ENCODE assay signal across 1 cellular context in the genomic region with DNA sequence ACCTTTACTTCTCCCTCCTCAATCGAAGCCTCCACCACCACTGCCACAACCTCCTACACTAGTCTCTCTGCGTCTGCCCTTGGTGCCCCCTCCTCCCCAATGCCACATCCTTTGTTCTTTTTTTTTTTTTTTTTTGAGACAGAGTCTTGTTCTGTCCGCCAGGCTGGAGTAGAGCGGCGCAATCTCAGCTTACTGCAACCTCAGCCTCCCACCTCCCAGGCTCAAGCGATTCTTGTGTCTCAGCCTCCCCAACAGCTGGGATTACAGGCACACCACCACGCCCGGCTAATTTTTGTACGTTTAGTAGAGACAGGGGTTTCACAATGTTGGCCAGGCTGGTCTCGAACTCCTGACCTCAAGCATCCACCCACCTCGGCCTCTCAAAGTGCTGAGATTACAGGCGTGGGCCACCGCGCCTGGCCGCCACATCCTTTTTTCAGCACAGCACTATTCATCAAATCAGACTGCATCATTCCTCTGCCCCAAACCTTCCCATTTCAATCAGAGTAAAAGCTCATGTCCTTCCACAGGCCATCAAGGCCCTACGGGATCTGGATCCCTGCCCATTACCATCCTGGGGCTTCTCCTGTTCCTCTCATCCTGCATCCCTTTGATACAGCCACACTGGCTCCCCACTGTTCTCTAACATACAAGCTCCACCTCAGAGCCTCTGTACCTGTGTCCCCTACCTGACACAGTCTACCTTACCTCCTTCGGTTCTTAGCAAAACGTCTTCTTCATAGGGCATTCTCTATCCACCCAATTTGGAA.
A peak's percentile ranks its signal among the peaks of the same experiment; 100 is the strongest.
TF ChIP-seq lines count a peak whose summit lies in the region.

No MANE protein-coding gene starts in this region.

TF ChIP-seq in HepG2, 621 proteins besides CTCF, POLR2A, EP300 and RAD21:
- TF ChIP-seq, protein P1, sequence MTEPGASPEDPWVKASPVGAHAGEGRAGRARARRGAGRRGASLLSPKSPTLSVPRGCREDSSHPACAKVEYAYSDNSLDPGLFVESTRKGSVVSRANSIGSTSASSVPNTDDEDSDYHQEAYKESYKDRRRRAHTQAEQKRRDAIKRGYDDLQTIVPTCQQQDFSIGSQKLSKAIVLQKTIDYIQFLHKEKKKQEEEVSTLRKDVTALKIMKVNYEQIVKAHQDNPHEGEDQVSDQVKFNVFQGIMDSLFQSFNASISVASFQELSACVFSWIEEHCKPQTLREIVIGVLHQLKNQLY (CRISPR knock-in tag; IDR thresholded peaks at IDR 0.05), result no peak
- TF ChIP-seq ZBTB38 (CRISPR knock-in tag; IDR thresholded peaks at IDR 0.05) (peak; percentile 35; the same call in 1 of the 2 replicates), ZNF274 (CRISPR knock-in tag; IDR thresholded peaks at IDR 0.05) (peak; percentile 32; the same call in 1 of the 2 replicates), ZIK1 (CRISPR knock-in tag; IDR thresholded peaks at IDR 0.05; ENCODE audit: borderline replicate concordance, low read depth) (no peak), RBM39 (IDR thresholded peaks at IDR 0.05; ENCODE audit: low read depth, low read length, poor library complexity, severe bottlenecking) (no peak), ZNF136 (CRISPR knock-in tag; IDR thresholded peaks at IDR 0.05; ENCODE audit: low read depth) (0 out of 2 replicates have a peak, but pooled peaks have one; percentile 50)
- TF ChIP-seq, protein P2, sequence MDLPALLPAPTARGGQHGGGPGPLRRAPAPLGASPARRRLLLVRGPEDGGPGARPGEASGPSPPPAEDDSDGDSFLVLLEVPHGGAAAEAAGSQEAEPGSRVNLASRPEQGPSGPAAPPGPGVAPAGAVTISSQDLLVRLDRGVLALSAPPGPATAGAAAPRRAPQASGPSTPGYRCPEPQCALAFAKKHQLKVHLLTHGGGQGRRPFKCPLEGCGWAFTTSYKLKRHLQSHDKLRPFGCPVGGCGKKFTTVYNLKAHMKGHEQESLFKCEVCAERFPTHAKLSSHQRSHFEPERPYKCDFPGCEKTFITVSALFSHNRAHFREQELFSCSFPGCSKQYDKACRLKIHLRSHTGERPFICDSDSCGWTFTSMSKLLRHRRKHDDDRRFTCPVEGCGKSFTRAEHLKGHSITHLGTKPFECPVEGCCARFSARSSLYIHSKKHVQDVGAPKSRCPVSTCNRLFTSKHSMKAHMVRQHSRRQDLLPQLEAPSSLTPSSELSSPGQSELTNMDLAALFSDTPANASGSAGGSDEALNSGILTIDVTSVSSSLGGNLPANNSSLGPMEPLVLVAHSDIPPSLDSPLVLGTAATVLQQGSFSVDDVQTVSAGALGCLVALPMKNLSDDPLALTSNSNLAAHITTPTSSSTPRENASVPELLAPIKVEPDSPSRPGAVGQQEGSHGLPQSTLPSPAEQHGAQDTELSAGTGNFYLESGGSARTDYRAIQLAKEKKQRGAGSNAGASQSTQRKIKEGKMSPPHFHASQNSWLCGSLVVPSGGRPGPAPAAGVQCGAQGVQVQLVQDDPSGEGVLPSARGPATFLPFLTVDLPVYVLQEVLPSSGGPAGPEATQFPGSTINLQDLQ (CRISPR knock-in tag; IDR thresholded peaks at IDR 0.05), result no peak
- TF ChIP-seq, protein P3, sequence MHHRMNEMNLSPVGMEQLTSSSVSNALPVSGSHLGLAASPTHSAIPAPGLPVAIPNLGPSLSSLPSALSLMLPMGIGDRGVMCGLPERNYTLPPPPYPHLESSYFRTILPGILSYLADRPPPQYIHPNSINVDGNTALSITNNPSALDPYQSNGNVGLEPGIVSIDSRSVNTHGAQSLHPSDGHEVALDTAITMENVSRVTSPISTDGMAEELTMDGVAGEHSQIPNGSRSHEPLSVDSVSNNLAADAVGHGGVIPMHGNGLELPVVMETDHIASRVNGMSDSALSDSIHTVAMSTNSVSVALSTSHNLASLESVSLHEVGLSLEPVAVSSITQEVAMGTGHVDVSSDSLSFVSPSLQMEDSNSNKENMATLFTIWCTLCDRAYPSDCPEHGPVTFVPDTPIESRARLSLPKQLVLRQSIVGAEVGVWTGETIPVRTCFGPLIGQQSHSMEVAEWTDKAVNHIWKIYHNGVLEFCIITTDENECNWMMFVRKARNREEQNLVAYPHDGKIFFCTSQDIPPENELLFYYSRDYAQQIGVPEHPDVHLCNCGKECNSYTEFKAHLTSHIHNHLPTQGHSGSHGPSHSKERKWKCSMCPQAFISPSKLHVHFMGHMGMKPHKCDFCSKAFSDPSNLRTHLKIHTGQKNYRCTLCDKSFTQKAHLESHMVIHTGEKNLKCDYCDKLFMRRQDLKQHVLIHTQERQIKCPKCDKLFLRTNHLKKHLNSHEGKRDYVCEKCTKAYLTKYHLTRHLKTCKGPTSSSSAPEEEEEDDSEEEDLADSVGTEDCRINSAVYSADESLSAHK (CRISPR knock-in tag; IDR thresholded peaks at IDR 0.05; ENCODE audit: borderline replicate concordance), result no peak
- TF ChIP-seq, protein P4, sequence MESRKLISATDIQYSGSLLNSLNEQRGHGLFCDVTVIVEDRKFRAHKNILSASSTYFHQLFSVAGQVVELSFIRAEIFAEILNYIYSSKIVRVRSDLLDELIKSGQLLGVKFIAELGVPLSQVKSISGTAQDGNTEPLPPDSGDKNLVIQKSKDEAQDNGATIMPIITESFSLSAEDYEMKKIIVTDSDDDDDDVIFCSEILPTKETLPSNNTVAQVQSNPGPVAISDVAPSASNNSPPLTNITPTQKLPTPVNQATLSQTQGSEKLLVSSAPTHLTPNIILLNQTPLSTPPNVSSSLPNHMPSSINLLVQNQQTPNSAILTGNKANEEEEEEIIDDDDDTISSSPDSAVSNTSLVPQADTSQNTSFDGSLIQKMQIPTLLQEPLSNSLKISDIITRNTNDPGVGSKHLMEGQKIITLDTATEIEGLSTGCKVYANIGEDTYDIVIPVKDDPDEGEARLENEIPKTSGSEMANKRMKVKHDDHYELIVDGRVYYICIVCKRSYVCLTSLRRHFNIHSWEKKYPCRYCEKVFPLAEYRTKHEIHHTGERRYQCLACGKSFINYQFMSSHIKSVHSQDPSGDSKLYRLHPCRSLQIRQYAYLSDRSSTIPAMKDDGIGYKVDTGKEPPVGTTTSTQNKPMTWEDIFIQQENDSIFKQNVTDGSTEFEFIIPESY (CRISPR knock-in tag; IDR thresholded peaks at IDR 0.05), result peak; percentile 69; the same call in 1 of the 2 replicates
- TF ChIP-seq, protein P5, sequence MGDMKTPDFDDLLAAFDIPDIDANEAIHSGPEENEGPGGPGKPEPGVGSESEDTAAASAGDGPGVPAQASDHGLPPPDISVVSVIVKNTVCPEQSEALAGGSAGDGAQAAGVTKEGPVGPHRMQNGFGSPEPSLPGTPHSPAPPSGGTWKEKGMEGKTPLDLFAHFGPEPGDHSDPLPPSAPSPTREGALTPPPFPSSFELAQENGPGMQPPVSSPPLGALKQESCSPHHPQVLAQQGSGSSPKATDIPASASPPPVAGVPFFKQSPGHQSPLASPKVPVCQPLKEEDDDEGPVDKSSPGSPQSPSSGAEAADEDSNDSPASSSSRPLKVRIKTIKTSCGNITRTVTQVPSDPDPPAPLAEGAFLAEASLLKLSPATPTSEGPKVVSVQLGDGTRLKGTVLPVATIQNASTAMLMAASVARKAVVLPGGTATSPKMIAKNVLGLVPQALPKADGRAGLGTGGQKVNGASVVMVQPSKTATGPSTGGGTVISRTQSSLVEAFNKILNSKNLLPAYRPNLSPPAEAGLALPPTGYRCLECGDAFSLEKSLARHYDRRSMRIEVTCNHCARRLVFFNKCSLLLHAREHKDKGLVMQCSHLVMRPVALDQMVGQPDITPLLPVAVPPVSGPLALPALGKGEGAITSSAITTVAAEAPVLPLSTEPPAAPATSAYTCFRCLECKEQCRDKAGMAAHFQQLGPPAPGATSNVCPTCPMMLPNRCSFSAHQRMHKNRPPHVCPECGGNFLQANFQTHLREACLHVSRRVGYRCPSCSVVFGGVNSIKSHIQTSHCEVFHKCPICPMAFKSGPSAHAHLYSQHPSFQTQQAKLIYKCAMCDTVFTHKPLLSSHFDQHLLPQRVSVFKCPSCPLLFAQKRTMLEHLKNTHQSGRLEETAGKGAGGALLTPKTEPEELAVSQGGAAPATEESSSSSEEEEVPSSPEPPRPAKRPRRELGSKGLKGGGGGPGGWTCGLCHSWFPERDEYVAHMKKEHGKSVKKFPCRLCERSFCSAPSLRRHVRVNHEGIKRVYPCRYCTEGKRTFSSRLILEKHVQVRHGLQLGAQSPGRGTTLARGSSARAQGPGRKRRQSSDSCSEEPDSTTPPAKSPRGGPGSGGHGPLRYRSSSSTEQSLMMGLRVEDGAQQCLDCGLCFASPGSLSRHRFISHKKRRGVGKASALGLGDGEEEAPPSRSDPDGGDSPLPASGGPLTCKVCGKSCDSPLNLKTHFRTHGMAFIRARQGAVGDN (CRISPR knock-in tag; IDR thresholded peaks at IDR 0.05), result peak; percentile 32; the same call in 1 of the 2 replicates
